ENCODE assay signal across 29 cellular contexts in genomic region chr3:175861916-175862315, GRCh38.
"Had no signal": no experiment of that assay in that cellular context is flagged by ENCODE, and none has a peak within 500 bp of the region (broad histone marks: within the 10 kb centered on the region; RNA-seq: fewer than 3 reads in every experiment).

No MANE protein-coding gene starts in this region.

- H3K4me3 ChIP-seq: body of pancreas had no signal

- H3K4me1 Mint-ChIP-seq: activated CD4-positive, alpha-beta T cell treated with anti-CD3 and anti-CD28 coated beads, Interleukin-2, amount 10 ng/mL, durations not matched to agents 7 days and 5 days; activated T-helper 17 cell treated with anti-CD3 and anti-CD28 coated beads, Interleukin-2, amount 50 U/mL, for 72 hours; T-helper 17 cell had no signal

- H3K4me3 Mint-ChIP-seq: activated CD4-positive, alpha-beta T cell treated with anti-CD3 and anti-CD28 coated beads, Interleukin-2, amount 10 ng/mL, durations not matched to agents 7 days and 5 days; activated CD8-positive, alpha-beta T cell treated with anti-CD3 and anti-CD28 coated beads for 36 hours; activated naive CD8-positive, alpha-beta T cell; activated T-cell treated with anti-CD3 and anti-CD28 coated beads, Interleukin-2, amount 50 U/mL, for 4 hours; activated T-helper 17 cell treated with anti-CD3 and anti-CD28 coated beads, Interleukin-2, amount 50 U/mL, for 72 hours; effector memory CD8-positive, alpha-beta T cell; T-helper 17 cell; T-helper 2 cell treated with Interferon-gamma antibody and Interleukin-4, amounts not matched to agents 5 μg/mL and 100 μg/mL, for 36 hours had no signal

- H3K36me3 Mint-ChIP-seq: activated naive CD8-positive, alpha-beta T cell had no signal

- H3K27me3 Mint-ChIP-seq: activated CD4-positive, alpha-beta T cell treated with anti-CD3 and anti-CD28 coated beads, Interleukin-2, amount 10 ng/mL, durations not matched to agents 7 days and 5 days; activated CD8-positive, alpha-beta T cell treated with anti-CD3 and anti-CD28 coated beads for 36 hours; activated naive CD8-positive, alpha-beta T cell; effector memory CD8-positive, alpha-beta T cell; T-helper 17 cell had no signal

- H3K27ac Mint-ChIP-seq: activated CD4-positive, alpha-beta T cell treated with anti-CD3 and anti-CD28 coated beads, Interleukin-2, amount 10 ng/mL, durations not matched to agents 7 days and 5 days; activated CD8-positive, alpha-beta T cell treated with anti-CD3 and anti-CD28 coated beads for 36 hours; activated naive CD8-positive, alpha-beta T cell; activated T-helper 17 cell treated with anti-CD3 and anti-CD28 coated beads, Interleukin-2, amount 50 U/mL, for 72 hours; effector memory CD8-positive, alpha-beta T cell; T-helper 17 cell; T-helper 2 cell treated with Interferon-gamma antibody and Interleukin-4, amounts not matched to agents 5 μg/mL and 100 μg/mL, for 36 hours had no signal

- H3K9me3 ChIP-seq: body of pancreas had no signal

- H3K4me1 ChIP-seq: body of pancreas had no signal

- DNase-seq: activated CD4-positive, alpha-beta T cell treated with anti-CD3 and anti-CD28 coated beads for 1 hour; activated CD4-positive, alpha-beta T cell treated with anti-CD3 and anti-CD28 coated beads for 4 hours; activated CD4-positive, alpha-beta T cell treated with anti-CD3 and anti-CD28 coated beads, Interleukin-2, amount 10 ng/mL, durations not matched to agents 7 days and 5 days; activated CD4-positive, alpha-beta T cell treated with anti-CD3 and anti-CD28 coated beads, Interleukin-2, amount 50 U/mL, for 48 hours; activated CD4-positive, CD25-positive, alpha-beta regulatory T cell; activated CD8-positive, alpha-beta memory T cell treated with anti-CD3 and anti-CD28 coated beads for 24 hours; activated CD8-positive, alpha-beta T cell treated with anti-CD3 and anti-CD28 coated beads for 36 hours; activated effector memory CD4-positive, alpha-beta T cell treated with Interleukin-2 at 50 U/mL for 16 hours; activated gamma-delta T cell treated with Interleukin-2 at 50 U/mL for 16 hours; activated naive CD4-positive, alpha-beta T cell treated with anti-CD3 and anti-CD28 coated beads, Interleukin-2, amount 50 U/mL, for 16 hours; activated naive CD4-positive, alpha-beta T cell treated with Interleukin-2 at 50 U/mL for 16 hours; activated T-cell treated with anti-CD3 and anti-CD28 coated beads, Interleukin-2, amount 50 U/mL, for 4 hours; amniotic stem cell; anterior cingulate cortex; body of pancreas; caudate nucleus; cortex of kidney; dermis blood vessel endothelial cell; effector CD4-positive, alpha-beta T cell; effector memory CD8-positive, alpha-beta T cell; head of caudate nucleus; hippocampal formation; T-helper 1 cell; T-helper 17 cell; T1000 had no signal

- H3K27me3 ChIP-seq: body of pancreas had no signal

- H3K27ac ChIP-seq: body of pancreas had no signal

- H3K9me3 Mint-ChIP-seq: activated CD4-positive, alpha-beta T cell treated with anti-CD3 and anti-CD28 coated beads, Interleukin-2, amount 10 ng/mL, durations not matched to agents 7 days and 5 days; activated CD8-positive, alpha-beta T cell treated with anti-CD3 and anti-CD28 coated beads for 36 hours; activated T-cell treated with anti-CD3 and anti-CD28 coated beads, Interleukin-2, amount 50 U/mL, for 4 hours; activated T-helper 17 cell treated with anti-CD3 and anti-CD28 coated beads, Interleukin-2, amount 50 U/mL, for 72 hours had no signal

- ATAC-seq: activated CD8-positive, alpha-beta T cell treated with anti-CD3 and anti-CD28 coated beads for 36 hours; activated T-cell treated with anti-CD3 and anti-CD28 coated beads, Interleukin-2, amount 50 U/mL, for 4 hours; activated T-helper 17 cell treated with anti-CD3 and anti-CD28 coated beads, Interleukin-2, amount 50 U/mL, for 72 hours; body of pancreas; effector memory CD8-positive, alpha-beta T cell; esophagus mucosa; T-helper 17 cell had no signal
